In genomic region chr5:119721775-119722174, GRCh38 we compare ENCODE assay signal across 33 cellular contexts.
"Had no signal": no experiment of that assay in that cellular context is flagged by ENCODE, and none has a peak within 500 bp of the region (broad histone marks: within the 10 kb centered on the region; RNA-seq: fewer than 3 reads in every experiment).

No MANE protein-coding gene starts in this region.

- FAIRE-seq: astrocyte, bronchial epithelial cell had no signal

- H3K36me3 ChIP-seq: adrenal gland, ascending aorta, brain microvascular endothelial cell, breast epithelium, cardiac muscle cell had no signal

- H3K9me3 ChIP-seq: adrenal gland, ascending aorta, body of pancreas had no signal

- DNase-seq: activated effector memory CD4-positive, alpha-beta T cell treated with Interleukin-2 at 50 U/mL for 16 hours; activated gamma-delta T cell; activated gamma-delta T cell treated with Interleukin-2 at 50 U/mL for 16 hours; activated naive CD4-positive, alpha-beta T cell; activated naive CD4-positive, alpha-beta T cell treated with anti-CD3 and anti-CD28 coated beads for 36 hours; activated naive CD4-positive, alpha-beta T cell treated with anti-CD3 and anti-CD28 coated beads, Interleukin-2, amount 10 ng/mL, durations not matched to agents 7 days and 5 days; activated naive CD4-positive, alpha-beta T cell treated with anti-CD3 and anti-CD28 coated beads, Interleukin-2, amount 50 U/mL, for 16 hours; activated naive CD4-positive, alpha-beta T cell treated with Interleukin-2 at 50 U/mL for 16 hours; activated naive CD8-positive, alpha-beta T cell treated with anti-CD3 and anti-CD28 coated beads for 36 hours; activated naive CD8-positive, alpha-beta T cell treated with anti-CD3 and anti-CD28 coated beads, Interleukin-2, amount 10 ng/mL, durations not matched to agents 7 days and 5 days; activated naive CD8-positive, alpha-beta T cell treated with anti-CD3 and anti-CD28 coated beads, Interleukin-2, amount 50 U/mL, for 24 hours; activated T-cell treated with anti-CD3 and anti-CD28 coated beads, Interleukin-2, amount 50 U/mL, for 1 hour; activated T-cell treated with anti-CD3 and anti-CD28 coated beads, Interleukin-2, amount 50 U/mL, for 24 hours; activated T-cell treated with anti-CD3 and anti-CD28 coated beads, Interleukin-2, amount 50 U/mL, for 4 hours; activated T-cell treated with anti-CD3 and anti-CD28 coated beads, Interleukin-2, amount 50 U/mL, for 48 hours; activated T-cell treated with anti-CD3 and anti-CD28 coated beads, Interleukin-2, amount 50 U/mL, for 72 hours; adrenal gland; amniotic stem cell; amygdala; anterior cingulate cortex; aorta; body of pancreas; brain microvascular endothelial cell; caudate nucleus; central memory CD4-positive, alpha-beta T cell; cerebellar nuclear complex had no signal

- H3K27ac ChIP-seq: adrenal gland, ascending aorta, body of pancreas, brain microvascular endothelial cell, breast epithelium, cardiac muscle cell had no signal

- H3K4me1 ChIP-seq: adrenal gland, ascending aorta, body of pancreas, breast epithelium had no signal

- H3K4me3 ChIP-seq: adrenal gland, ascending aorta, body of pancreas, breast epithelium, cardiac muscle cell had no signal

- ATAC-seq: activated naive CD4-positive, alpha-beta T cell treated with anti-CD3 and anti-CD28 coated beads, Interleukin-2, amount 50 U/mL, for 72 hours; activated naive CD8-positive, alpha-beta T cell treated with anti-CD3 and anti-CD28 coated beads, Interleukin-2, amount 50 U/mL, for 24 hours; activated T-cell treated with anti-CD3 and anti-CD28 coated beads, Interleukin-2, amount 50 U/mL, for 4 hours; activated T-cell treated with anti-CD3 and anti-CD28 coated beads, Interleukin-2, amount 50 U/mL, for 72 hours; activated T-helper 17 cell treated with anti-CD3 and anti-CD28 coated beads, Interleukin-2, amount 50 U/mL, for 72 hours; body of pancreas had no signal

- H3K27me3 ChIP-seq: adrenal gland, ascending aorta, body of pancreas, brain microvascular endothelial cell, breast epithelium, cardiac muscle cell had no signal
